25 cellular contexts compared by ENCODE assay signal in the genomic region with DNA sequence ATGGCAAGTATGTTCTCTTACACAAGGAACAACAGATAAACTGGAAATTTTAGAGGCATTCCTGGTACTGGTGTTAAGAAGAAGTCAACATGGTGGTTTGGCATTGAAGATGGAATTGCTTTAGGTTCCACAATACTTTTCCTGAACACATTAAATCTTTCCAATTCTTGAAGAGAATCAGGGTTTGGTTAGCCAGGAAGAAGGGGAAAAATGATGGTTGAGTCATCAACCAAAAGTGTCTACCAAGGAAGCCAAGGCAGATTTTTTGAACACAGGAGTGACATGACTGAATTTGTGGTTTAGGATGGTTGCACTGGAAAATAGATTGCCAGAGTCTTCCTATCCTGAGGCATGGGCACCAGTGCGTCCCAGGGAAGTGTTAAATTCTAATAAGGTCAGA.
"Had no signal": no experiment of that assay in that cellular context is flagged by ENCODE, and none has a peak within 500 bp of the region (broad histone marks: within the 10 kb centered on the region; RNA-seq: fewer than 3 reads in every experiment).

No MANE protein-coding gene starts in this region.

- H3K27me3 ChIP-seq: colonic mucosa, esophagus squamous epithelium, heart right ventricle, ovary, right lobe of liver, thyroid gland had no signal

- H3K36me3 ChIP-seq: colonic mucosa, esophagus squamous epithelium, heart right ventricle, lower lobe of right lung, ovary, right lobe of liver, thyroid gland had no signal

- ATAC-seq: heart right ventricle; left ventricle myocardium superior; lower lobe of right lung; natural killer cell; psoas muscle; right lobe of liver; stimulated activated naive B cell treated with anti-CD40 and anti-IgM and Interleukin-4, amounts not matched to agents 10 μg/mL and 1 μg/mL and 100 μg/mL, for 72 hours; stimulated activated naive CD8-positive, alpha-beta T cell treated with anti-CD3 and anti-CD28 coated beads, Interleukin-15, amount 100 ng/mL, for 72 hours had no signal

- H3K27ac ChIP-seq: colonic mucosa, esophagus squamous epithelium, heart right ventricle, lower lobe of right lung, ovary, psoas muscle, right lobe of liver, thyroid gland had no signal

- H3K9me3 ChIP-seq: colonic mucosa, esophagus squamous epithelium, lower lobe of right lung, ovary, psoas muscle, right lobe of liver, thyroid gland had no signal

- H3K4me1 ChIP-seq: colonic mucosa, esophagus squamous epithelium, heart right ventricle, lower lobe of right lung, psoas muscle, right lobe of liver, thyroid gland had no signal

- H3K4me3 ChIP-seq: colonic mucosa, esophagus squamous epithelium, heart right ventricle, lower lobe of right lung, ovary, psoas muscle, right lobe of liver, thyroid gland had no signal

- DNase-seq: colonic mucosa; effector memory CD4-positive, alpha-beta T cell; erythroblast; esophagus squamous epithelium; foreskin melanocyte; glutamatergic neuron; heart right ventricle; hippocampal formation; kidney glomerular epithelial cell; left ventricle myocardium superior; lower lobe of right lung; natural killer cell; occipital lobe; ovary; posterior cingulate gyrus; psoas muscle; retina; right lobe of liver; small intestine; stimulated activated CD4-positive, alpha-beta T cell treated with anti-CD3 and anti-CD28 coated beads, Interleukin-15, amount 100 ng/mL, for 24 hours; stimulated activated CD4-positive, alpha-beta T cell treated with anti-CD3 and anti-CD28 coated beads, Interleukin-2, amount 100 ng/mL, for 48 hours; stimulated activated naive B cell treated with anti-CD40 and anti-IgM and Interleukin-4, amounts not matched to agents 10 μg/mL and 1 μg/mL and 100 μg/mL, for 72 hours; stimulated activated naive CD8-positive, alpha-beta T cell treated with anti-CD3 and anti-CD28 coated beads, Interleukin-15, amount 100 ng/mL, for 72 hours; thyroid gland; trophoblast cell had no signal
